12 cellular contexts compared by ENCODE assay signal in the genomic region with DNA sequence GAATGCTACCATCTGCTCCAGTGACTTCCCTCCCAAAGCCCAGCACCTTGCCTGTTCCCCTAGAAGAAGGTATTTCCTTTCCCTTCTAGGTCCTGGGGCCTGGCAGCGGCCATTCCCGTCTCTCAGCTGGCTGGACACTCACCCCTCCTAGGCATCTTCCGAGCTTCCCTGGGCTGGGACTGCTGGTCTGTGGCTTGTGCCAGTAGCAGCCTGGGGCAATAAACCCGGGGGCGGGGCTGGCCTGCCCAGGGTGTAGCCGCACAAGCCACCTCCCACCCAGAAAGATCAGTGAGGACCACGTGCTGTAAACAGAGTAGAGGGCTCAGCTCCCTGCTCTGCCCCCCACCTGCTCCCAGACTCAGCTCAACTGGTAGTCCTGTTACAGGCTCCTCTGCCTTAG. TPM values are rescaled to one million over a fixed set of nuclear protein-coding genes. Genes with fewer than 3 reads are reported as not detected.
DNase-seq lines count a peak whose midpoint lies in the region; ATAC-seq and TF ChIP-seq lines count a peak whose summit lies in the region.
"Had no signal": no experiment of that assay in that cellular context is flagged by ENCODE, and none has a peak within 500 bp of the region (broad histone marks: within the 10 kb centered on the region; RNA-seq: fewer than 3 reads in every experiment).

No MANE protein-coding gene starts in this region.

- no peak for TF ChIP-seq CTCF in lower lobe of right lung (IDR thresholded peaks at IDR 0.05)

- no peaks in the 10 kb centered on the region for H3K27me3 ChIP-seq in lower lobe of right lung (ENCODE audit: low read depth)

- H3K27ac ChIP-seq in lower lobe of right lung: no peak overlapping the region
- H3K27ac ChIP-seq: prostate gland had no signal

- H3K4me1 ChIP-seq in lower lobe of right lung: no peaks in the 10 kb centered on the region
- H3K4me1 ChIP-seq: prostate gland had no signal

- no peak overlapping the region for H3K4me3 ChIP-seq in lower lobe of right lung
- H3K4me3 ChIP-seq: GM12878, prostate gland had no signal

- DNase-seq in AG20443 (ENCODE audit: low spot score): peak; percentile 43
- peak; percentile 49 for DNase-seq in HK-2 (ENCODE audit: unreplicated experiment)
- DNase-seq in astrocyte of the hippocampus (ENCODE audit: low read depth, low spot score): peak; percentile 22
- DNase-seq in lower lobe of right lung: peak; percentile 30
- no peak for DNase-seq in middle frontal gyrus (ENCODE audit: extremely low spot score, low spot score)
- DNase-seq in NCI-H2107 treated with DMSO at 0.1 percent for 48 hours (lab: John Stamatoyannopoulos, UW; ENCODE audit: unreplicated experiment): no peak
- DNase-seq in COLO829 (ENCODE audit: low spot score): no peak
- DNase-seq: activated CD4-positive, alpha-beta T cell treated with anti-CD3 and anti-CD28 coated beads for 1 hour had no signal

- no peak for ATAC-seq in lower lobe of right lung
- ATAC-seq in GM18498 (IDR thresholded peaks at IDR 0.05; ENCODE audit: unreplicated experiment): no peak
- ATAC-seq: GM12878 had no signal

- no peaks in the 10 kb centered on the region for H3K9me3 ChIP-seq in lower lobe of right lung
- H3K9me3 ChIP-seq: prostate gland had no signal

- intact Hi-C loops in lower lobe of right lung (cut with DNase I): no loop called here

- H3K36me3 ChIP-seq in lower lobe of right lung: no peaks in the 10 kb centered on the region
- H3K36me3 ChIP-seq: prostate gland had no signal

RNA-seq across cellular contexts. Expression of a gene that starts 15.0 kb away (rescaled TPM):
- total RNA-seq in lower lobe of right lung: 3.2 TPM

RNA-seq across cellular contexts. Expression of a gene that starts 22.1 kb away (rescaled TPM):
- not detected for total RNA-seq in lower lobe of right lung
- total RNA-seq: GM12878, LHCN-M2 had no signal

RNA-seq across cellular contexts. Expression of a gene that starts 30.5 kb away (rescaled TPM):
- 159 TPM for total RNA-seq in lower lobe of right lung
- total RNA-seq: GM12878, LHCN-M2 had no signal

Comparison
In these comparisons a context has a peak if more than half of its experiments do, and no peak if none do; other contexts are left out.
1. DNase-seq: peak in AG20443 (single experiment), HK-2 (single experiment), astrocyte of the hippocampus (single experiment) and lower lobe of right lung (single experiment); none in middle frontal gyrus (single experiment), NCI-H2107 treated with DMSO at 0.1 percent for 48 hours (single experiment) and COLO829 (single experiment).